In genomic region chr3:42906085-42906904, GRCh38 we compare ENCODE assay signal across 8 cellular contexts. TPM values are rescaled to one million over a fixed set of nuclear protein-coding genes. Genes with fewer than 3 reads are reported as not detected.
DNase-seq lines count a peak whose midpoint lies in the region; ATAC-seq and TF ChIP-seq lines count a peak whose summit lies in the region.

ZNF662 (plus strand) TSS chr3:42906142; CDS start chr3:42908115, 1,973 bp downstream.

- DNase-seq in NCI-H1092 treated with DMSO at 0.1 percent for 48 hours (lab: John Stamatoyannopoulos, UW) = peak; percentile 3
- no peak for DNase-seq in NCI-H1092 (lab: John Stamatoyannopoulos, UW)
- DNase-seq in left ventricle myocardium inferior = peak; percentile 62
- DNase-seq in skeletal muscle cell (ENCODE audit: low read depth) = no peak

- peak within 1 kb of the TSS; percentile 78 for H3K4me3 Mint-ChIP-seq in activated naive CD4-positive, alpha-beta T cell treated with anti-CD3 and anti-CD28 coated beads, Interleukin-2, amount 50 U/mL, for 24 hours

- H3K27me3 Mint-ChIP-seq in activated naive CD4-positive, alpha-beta T cell treated with anti-CD3 and anti-CD28 coated beads, Interleukin-2, amount 50 U/mL, for 24 hours = peaks cover 34% of the 10 kb centered on the region

- peaks cover 16% of the 10 kb centered on the region for H3K9me3 ChIP-seq in left ventricle myocardium inferior (replicated peaks)

- H3K27me3 ChIP-seq in left ventricle myocardium inferior (ENCODE audit: low read depth) = no peaks in the 10 kb centered on the region

- H3K4me3 ChIP-seq in left ventricle myocardium inferior (peak within 1 kb of the TSS; percentile 81), skeletal muscle cell (ENCODE audit: low read depth, low read length) (peak within 1 kb of the TSS; percentile 48)

- H3K27ac ChIP-seq in left ventricle myocardium inferior (replicated peaks) = peak within 1 kb of the TSS; percentile 73

- H3K27ac Mint-ChIP-seq in activated naive CD4-positive, alpha-beta T cell treated with anti-CD3 and anti-CD28 coated beads, Interleukin-2, amount 50 U/mL, for 24 hours = no peak within 1 kb of the TSS

- H3K9me3 Mint-ChIP-seq in activated naive CD4-positive, alpha-beta T cell treated with anti-CD3 and anti-CD28 coated beads, Interleukin-2, amount 50 U/mL, for 24 hours = peaks cover 15% of the 10 kb centered on the region

- peaks cover 10% of the 10 kb centered on the region for H3K36me3 Mint-ChIP-seq in activated naive CD4-positive, alpha-beta T cell treated with anti-CD3 and anti-CD28 coated beads, Interleukin-2, amount 50 U/mL, for 24 hours

- H3K4me1 Mint-ChIP-seq in activated naive CD4-positive, alpha-beta T cell treated with anti-CD3 and anti-CD28 coated beads, Interleukin-2, amount 50 U/mL, for 24 hours = peaks cover 15% of the 10 kb centered on the region

- intact Hi-C loops in left ventricle myocardium inferior (cut with micrococcal nuclease) = no loop called here

- H3K36me3 ChIP-seq in left ventricle myocardium inferior = peaks cover 36% of the 10 kb centered on the region

- ATAC-seq in HG03457 (IDR thresholded peaks at IDR 0.05; ENCODE audit: unreplicated experiment) = no peak
- ATAC-seq in HG02884 (IDR thresholded peaks at IDR 0.05; ENCODE audit: unreplicated experiment) = no peak
- ATAC-seq in HG03139 (IDR thresholded peaks at IDR 0.05; ENCODE audit: unreplicated experiment) = no peak

- peaks cover 23% of the 10 kb centered on the region for H3K4me1 ChIP-seq in left ventricle myocardium inferior

- no peak for TF ChIP-seq CTCF in left ventricle myocardium inferior (IDR thresholded peaks at IDR 0.05; ENCODE audit: borderline replicate concordance)

RNA-seq across cellular contexts. Expression of gene ZNF662, which starts in this region (rescaled TPM):
- total RNA-seq in left ventricle myocardium inferior = 2.7 TPM

Comparison
In these comparisons a context has a peak if more than half of its experiments do, and no peak if none do; other contexts are left out.
1. DNase-seq: peak in NCI-H1092 treated with DMSO at 0.1 percent for 48 hours (single experiment) and left ventricle myocardium inferior (single experiment); none in NCI-H1092 (single experiment) and skeletal muscle cell (single experiment).